ENCODE assay signal across 1 cellular context in the genomic region with DNA sequence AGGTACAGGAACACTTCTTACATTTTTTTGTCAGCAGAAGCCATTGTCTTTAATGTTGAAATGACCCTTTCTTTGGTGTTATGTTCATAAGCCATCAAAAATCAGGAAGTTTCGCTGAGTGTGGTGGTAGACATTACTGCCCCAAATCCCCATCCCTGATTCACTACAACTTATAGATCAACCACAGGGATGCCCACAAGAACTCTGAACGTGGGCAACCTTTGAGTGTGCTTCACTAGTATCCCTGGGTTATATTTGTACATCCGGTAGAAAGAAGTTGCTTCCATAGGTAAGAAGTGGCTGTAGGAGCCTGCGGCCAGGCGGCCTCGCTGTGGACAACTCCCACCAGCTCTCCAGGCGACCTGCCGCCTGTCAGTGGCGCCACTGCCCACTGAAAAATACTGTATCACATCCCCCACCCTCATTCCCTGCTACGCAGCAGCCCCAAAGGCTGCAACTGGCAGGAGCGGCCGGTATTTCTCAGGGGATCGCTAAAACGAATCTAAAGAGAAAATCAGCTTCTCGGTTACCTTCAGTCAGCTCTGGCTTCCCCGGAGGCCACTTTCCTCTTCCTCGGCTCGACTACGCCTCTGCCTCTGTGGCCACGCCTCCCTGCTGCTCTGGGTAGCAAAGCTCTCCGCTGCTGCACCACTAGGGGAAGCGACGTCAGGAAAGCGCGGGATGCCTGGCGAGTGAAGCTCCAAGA.
TF ChIP-seq lines count a peak whose summit lies in the region.

No MANE protein-coding gene starts in this region.

TF ChIP-seq in H1, 55 proteins besides CTCF, POLR2A, EP300 and RAD21:
- TF ChIP-seq TEAD4 (IDR thresholded peaks at IDR 0.05; ENCODE audit: low read depth, low read length) (no peak), CREB1 (IDR thresholded peaks at IDR 0.05) (peak; percentile 45; the same call in 1 of the 2 replicates), POLR2AphosphoS5 (IDR thresholded peaks at IDR 0.05; ENCODE audit: low read depth, low read length) (no peak), RBBP5 (IDR thresholded peaks at IDR 0.05; ENCODE audit: borderline replicate concordance, low read depth, low read length) (0 out of 2 replicates have a peak, but pooled peaks have one; percentile 42), SIN3A (conservative IDR thresholded peaks at IDR 0.05 in 1 of 2, IDR thresholded peaks at IDR 0.05 in 1 of 2; ENCODE audit: low read depth in 1 of 2, low read length in 2 of 2) (0 out of 4 replicates have a peak, but pooled peaks of 1 of the 2 experiments have one; percentile 25)
- TF ChIP-seq, protein P1, sequence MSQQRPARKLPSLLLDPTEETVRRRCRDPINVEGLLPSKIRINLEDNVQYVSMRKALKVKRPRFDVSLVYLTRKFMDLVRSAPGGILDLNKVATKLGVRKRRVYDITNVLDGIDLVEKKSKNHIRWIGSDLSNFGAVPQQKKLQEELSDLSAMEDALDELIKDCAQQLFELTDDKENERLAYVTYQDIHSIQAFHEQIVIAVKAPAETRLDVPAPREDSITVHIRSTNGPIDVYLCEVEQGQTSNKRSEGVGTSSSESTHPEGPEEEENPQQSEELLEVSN (IDR thresholded peaks at IDR 0.05), result peak; percentile 91
